Comparison of ENCODE assay signal across 22 cellular contexts in the genomic region with DNA sequence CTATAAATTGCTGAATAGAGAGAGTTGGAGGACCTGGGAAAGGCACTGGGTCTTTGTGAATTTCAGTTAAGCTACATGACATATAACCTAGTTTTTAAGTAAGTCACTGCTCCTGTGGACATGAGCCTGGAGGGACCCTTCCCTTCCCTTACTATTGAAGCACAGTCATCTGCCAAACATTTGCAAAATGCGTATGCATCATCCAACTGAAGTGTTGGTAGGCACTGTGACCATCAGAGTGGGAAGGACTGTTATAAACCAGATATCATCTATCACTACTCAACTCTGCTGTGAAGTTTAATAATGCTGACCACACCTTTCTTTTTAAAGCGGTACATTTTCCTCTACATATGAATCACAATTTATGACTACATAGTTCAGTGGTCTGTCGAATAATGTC. TPM values are rescaled to one million over a fixed set of nuclear protein-coding genes. Genes with fewer than 3 reads are reported as not detected.
DNase-seq lines count a peak whose midpoint lies in the region; ATAC-seq, FAIRE-seq and TF ChIP-seq lines count a peak whose summit lies in the region.
"Had no signal": no experiment of that assay in that cellular context is flagged by ENCODE, and none has a peak within 500 bp of the region (broad histone marks: within the 10 kb centered on the region; RNA-seq: fewer than 3 reads in every experiment).

No MANE protein-coding gene starts in this region.

- FAIRE-seq in H54 (lab: Jason Lieb, UNC), result peak; percentile 64
- no peak for FAIRE-seq in urothelium cell line (lab: Jason Lieb, UNC)
- FAIRE-seq: GM12891, GM18507 had no signal

- H3K4me1 ChIP-seq in RWPE2 (ENCODE audit: insufficient read depth, poor library complexity, severe bottlenecking), result no peaks in the 10 kb centered on the region
- H3K4me1 ChIP-seq: SJCRH30 had no signal

- H3K9me3 ChIP-seq in RWPE2 (ENCODE audit: severe bottlenecking), result no peaks in the 10 kb centered on the region
- H3K9me3 ChIP-seq: SJCRH30 had no signal

- in situ Hi-C loops in G401 (cut with HindIII; ENCODE audit: low sequenced_read_pairs), result no loop called here

- DNase-seq in H54 (ENCODE audit: insufficient read length, low spot score) (no peak), RWPE2 (ENCODE audit: low spot score) (no peak), astrocyte of the hippocampus (ENCODE audit: low read depth, low spot score) (peak; percentile 21), urothelium cell line (ENCODE audit: low spot score) (peak; percentile 12), G401 (ENCODE audit: low spot score) (no peak), NCI-H345 treated with DMSO at 0.1 percent for 48 hours (lab: John Stamatoyannopoulos, UW; ENCODE audit: unreplicated experiment) (no peak)
- no peak for DNase-seq in stimulated activated naive CD8-positive, alpha-beta T cell treated with anti-CD3 and anti-CD28 coated beads, Interleukin-15, Interleukin-2, amounts not matched to agents 100 U/mL and 50 U/mL, for 24 hours
- DNase-seq: COR-L47, DMS 273 treated with DMSO at 0.1 percent for 48 hours, DND-41, HCEC 1CT, NCI-H1105 treated with DMSO at 0.1 percent for 48 hours, NCI-H187, NCI-H2107, NCI-H2227 treated with DMSO at 0.1 percent for 48 hours, NCI-H524, NCI-H82, SJCRH30, T-helper 2 cell had no signal

- TF ChIP-seq POLR2A in H54 (IDR thresholded peaks at IDR 0.05; ENCODE audit: low read depth, low read length), result no peak

- H3K27ac ChIP-seq in RWPE2 (ENCODE audit: poor library complexity, severe bottlenecking), result no peak overlapping the region
- H3K27ac ChIP-seq: SJCRH30 had no signal

- 0 out of 3 replicates have a peak, but pooled peaks have one; percentile 42 for ATAC-seq in RWPE2 (ENCODE audit: low read depth)
- ATAC-seq in stimulated activated naive CD8-positive, alpha-beta T cell treated with anti-CD3 and anti-CD28 coated beads, Interleukin-15, Interleukin-2, amounts not matched to agents 100 U/mL and 50 U/mL, for 24 hours, result no peak
- ATAC-seq in GM21515 (IDR thresholded peaks at IDR 0.05; ENCODE audit: unreplicated experiment), result no peak

- no peak overlapping the region for H3K4me3 ChIP-seq in RWPE2 (ENCODE audit: severe bottlenecking)
- H3K4me3 ChIP-seq: SJCRH30 had no signal

- no peak for TF ChIP-seq CTCF in RWPE2 (IDR thresholded peaks at IDR 0.05; ENCODE audit: poor library complexity, severe bottlenecking)

- H3K36me3 ChIP-seq in RWPE2 (ENCODE audit: low read depth), result no peaks in the 10 kb centered on the region
- H3K36me3 ChIP-seq: SJCRH30 had no signal

- H3K27me3 ChIP-seq in RWPE2 (ENCODE audit: insufficient read depth, poor library complexity, severe bottlenecking), result no peaks in the 10 kb centered on the region
- H3K27me3 ChIP-seq: SJCRH30 had no signal

RNA-seq across cellular contexts. Expression of a gene that starts 5.2 kb away (rescaled TPM):
- total RNA-seq in G401 (2014; rRNA removed; shearing (Covaris generic)), result not detected in 2 replicates

Comparison
In these comparisons a context has a peak if more than half of its experiments do, and no peak if none do; other contexts are left out.
1. DNase-seq: peak in astrocyte of the hippocampus (single experiment) and urothelium cell line (single experiment); none in H54 (single experiment), RWPE2 (single experiment), stimulated activated naive CD8-positive, alpha-beta T cell treated with anti-CD3 and anti-CD28 coated beads, Interleukin-15, Interleukin-2, amounts not matched to agents 100 U/mL and 50 U/mL, for 24 hours (single experiment), G401 (single experiment) and NCI-H345 treated with DMSO at 0.1 percent for 48 hours (single experiment).